In genomic region chr1:7769673-7770412, GRCh38 we compare ENCODE assay signal across 12 cellular contexts. TPM values are rescaled to one million over a fixed set of nuclear protein-coding genes. Genes with fewer than 3 reads are reported as not detected.
DNase-seq lines count a peak whose midpoint lies in the region; ATAC-seq and TF ChIP-seq lines count a peak whose summit lies in the region.
"Had no signal": no experiment of that assay in that cellular context is flagged by ENCODE, and none has a peak within 500 bp of the region (broad histone marks: within the 10 kb centered on the region; RNA-seq: fewer than 3 reads in every experiment).

No MANE protein-coding gene starts in this region.

- no peak for TF ChIP-seq CTCF in PC-9 (conservative IDR thresholded peaks at IDR 0.05)

- POLR2A ChIA-PET in PC-9 (lab: Charles Lee; ENCODE audit: unreplicated experiment): no interaction called here

- H3K27me3 Mint-ChIP-seq in stimulated activated naive CD8-positive, alpha-beta T cell treated with anti-CD3 and anti-CD28 coated beads, Interleukin-15, Interleukin-2, amounts not matched to agents 100 ng/mL and 50 ng/mL, for 24 hours: peaks cover 13% of the 10 kb centered on the region
- H3K27me3 Mint-ChIP-seq in stimulated activated naive CD8-positive, alpha-beta T cell treated with anti-CD3 and anti-CD28 coated beads, Interleukin-15, amount 100 ng/mL, for 72 hours: peaks cover 23% of the 10 kb centered on the region
- H3K27me3 Mint-ChIP-seq in naive B cell: peaks cover 0 to 4% (median 0%) of the 10 kb centered on the region in 3 donors

- H4K20me1 ChIP-seq in PC-9 (ENCODE audit: insufficient read depth): no peaks in the 10 kb centered on the region

- H3K36me3 ChIP-seq in PC-9 (ENCODE audit: low read depth): no peaks in the 10 kb centered on the region
- H3K36me3 ChIP-seq: prostate gland had no signal

- no peaks in the 10 kb centered on the region for H3K9me2 ChIP-seq in PC-9 (ENCODE audit: insufficient read depth)

- no peak overlapping the region for H3K4me3 ChIP-seq in PC-9

- H3K4me1 ChIP-seq in PC-9 (replicated peaks; ENCODE audit: insufficient read depth): peaks cover 12% of the 10 kb centered on the region; the same call in 1 of the 2 replicates

- peaks cover 20% of the 10 kb centered on the region for H3K79me2 ChIP-seq in PC-9 (ENCODE audit: low read depth)

- H3K27ac Mint-ChIP-seq in stimulated activated naive CD8-positive, alpha-beta T cell treated with anti-CD3 and anti-CD28 coated beads, Interleukin-15, Interleukin-2, amounts not matched to agents 100 ng/mL and 50 ng/mL, for 24 hours: no peak overlapping the region
- H3K27ac Mint-ChIP-seq in stimulated activated naive CD8-positive, alpha-beta T cell treated with anti-CD3 and anti-CD28 coated beads, Interleukin-15, amount 100 ng/mL, for 72 hours: no peak overlapping the region
- H3K27ac Mint-ChIP-seq in naive B cell: peak overlapping the region in 1 of 6 donors; percentile 50

- intact Hi-C loops in PC-9 (cut with micrococcal nuclease; ENCODE audit: unreplicated experiment): no loop called here

- CTCF ChIA-PET in PC-9 (lab: Charles Lee): no interaction called here

- H3K4me2 ChIP-seq in PC-9: peak overlapping the region; percentile 97; the same call in 1 of the 2 replicates

- H2AFZ ChIP-seq in PC-9: no peak overlapping the region

- ATAC-seq in stimulated activated naive CD8-positive, alpha-beta T cell treated with anti-CD3 and anti-CD28 coated beads, Interleukin-15, amount 100 ng/mL, for 72 hours: no peak
- ATAC-seq in naive B cell (ENCODE audit: low read depth in 2 of 2) (no peak), GM19035 (IDR thresholded peaks at IDR 0.05; ENCODE audit: unreplicated experiment) (no peak), HG03097 (IDR thresholded peaks at IDR 0.05; ENCODE audit: low FRiP score, unreplicated experiment) (no peak)

- no peak overlapping the region for H3K27ac ChIP-seq in PC-9
- H3K27ac ChIP-seq: KMS-11 had no signal

- H3K4me1 Mint-ChIP-seq in stimulated activated naive CD8-positive, alpha-beta T cell treated with anti-CD3 and anti-CD28 coated beads, Interleukin-15, Interleukin-2, amounts not matched to agents 100 ng/mL and 50 ng/mL, for 24 hours (ENCODE audit: low read depth): peaks cover 25% of the 10 kb centered on the region
- H3K4me1 Mint-ChIP-seq in stimulated activated naive CD8-positive, alpha-beta T cell treated with anti-CD3 and anti-CD28 coated beads, Interleukin-15, amount 100 ng/mL, for 72 hours: peaks cover 31% of the 10 kb centered on the region
- peaks cover 13 to 27% (median 23%) of the 10 kb centered on the region in 3 donors for H3K4me1 Mint-ChIP-seq in naive B cell

- H3K4me3 Mint-ChIP-seq in stimulated activated naive CD8-positive, alpha-beta T cell treated with anti-CD3 and anti-CD28 coated beads, Interleukin-15, Interleukin-2, amounts not matched to agents 100 ng/mL and 50 ng/mL, for 24 hours: peak overlapping the region; percentile 14
- H3K4me3 Mint-ChIP-seq in stimulated activated naive CD8-positive, alpha-beta T cell treated with anti-CD3 and anti-CD28 coated beads, Interleukin-15, amount 100 ng/mL, for 72 hours: no peak overlapping the region
- peak overlapping the region in 6 of 8 donors; percentile 2 to 94 (median 58) for H3K4me3 Mint-ChIP-seq in naive B cell

- H3K9me3 ChIP-seq in PC-9 (ENCODE audit: insufficient read depth, low read depth): no peaks in the 10 kb centered on the region
- H3K9me3 ChIP-seq: prostate gland had no signal

- BruUV-seq in PC-9 (replicated peaks; lab: Mats Ljungman, UMichigan): no TSS peak

- no peak for DNase-seq in stimulated activated naive CD8-positive, alpha-beta T cell treated with anti-CD3 and anti-CD28 coated beads, Interleukin-15, amount 100 ng/mL, for 72 hours
- DNase-seq in PC-9 (no peak), naive B cell (no peak), amygdala (lab: John Stamatoyannopoulos, UW) (no peak), GOT3 (lab: John Stamatoyannopoulos, UW) (no peak)
- DNase-seq: activated CD8-positive, alpha-beta memory T cell treated with anti-CD3 and anti-CD28 coated beads, Interleukin-2, amount 50 U/mL, for 48 hours; stimulated activated naive CD8-positive, alpha-beta T cell treated with anti-CD3 and anti-CD28 coated beads, Interleukin-15, Interleukin-2, amounts not matched to agents 100 U/mL and 50 U/mL, for 24 hours had no signal

- no peaks in the 10 kb centered on the region for H3K27me3 ChIP-seq in PC-9 (ENCODE audit: insufficient read depth, low read depth)

- peaks cover 14% of the 10 kb centered on the region for H3K36me3 Mint-ChIP-seq in stimulated activated naive CD8-positive, alpha-beta T cell treated with anti-CD3 and anti-CD28 coated beads, Interleukin-15, Interleukin-2, amounts not matched to agents 100 ng/mL and 50 ng/mL, for 24 hours (ENCODE audit: low read depth)
- peaks cover 3 to 8% of the 10 kb centered on the region in 2 donors for H3K36me3 Mint-ChIP-seq in naive B cell

- no peaks in the 10 kb centered on the region for H3F3A ChIP-seq in PC-9 (ENCODE audit: insufficient read depth, low read depth)

- H3K9me3 Mint-ChIP-seq in stimulated activated naive CD8-positive, alpha-beta T cell treated with anti-CD3 and anti-CD28 coated beads, Interleukin-15, Interleukin-2, amounts not matched to agents 100 ng/mL and 50 ng/mL, for 24 hours: no peaks in the 10 kb centered on the region
- H3K9me3 Mint-ChIP-seq in stimulated activated naive CD8-positive, alpha-beta T cell treated with anti-CD3 and anti-CD28 coated beads, Interleukin-15, amount 100 ng/mL, for 72 hours: no peaks in the 10 kb centered on the region
- H3K9me3 Mint-ChIP-seq in naive B cell: no peaks in the 10 kb centered on the region

RNA-seq across cellular contexts. Expression of gene VAMP3, which starts 1.3 kb away (rescaled TPM):
- total RNA-seq in PC-9 (2021): 78.6 and 81.9 TPM in 2 replicates
- polyA plus RNA-seq in naive B cell (ENCODE audit: low read depth in 6 of 6): 10 to 100 TPM; 30.3 to 42.3 (median 38.0) TPM

RNA-seq across cellular contexts. Expression of gene PER3, which starts 14.2 kb away (rescaled TPM):
- total RNA-seq in PC-9 (2021): 25.1 and 32.9 TPM in 2 replicates
- polyA plus RNA-seq in naive B cell (ENCODE audit: low read depth in 6 of 6): 1 to 10 TPM in 4 of 6 donors, under 1 TPM in 2; 0.48 to 2.7 (median 1.6) TPM

Comparison
In these comparisons a context has a peak if more than half of its experiments do, and no peak if none do; other contexts are left out.
1. H3K4me3 Mint-ChIP-seq: peak in stimulated activated naive CD8-positive, alpha-beta T cell treated with anti-CD3 and anti-CD28 coated beads, Interleukin-15, Interleukin-2, amounts not matched to agents 100 ng/mL and 50 ng/mL, for 24 hours (single experiment) and naive B cell (6 of 8); none in stimulated activated naive CD8-positive, alpha-beta T cell treated with anti-CD3 and anti-CD28 coated beads, Interleukin-15, amount 100 ng/mL, for 72 hours (0 of 2).